1 cellular context compared by ENCODE assay signal in the genomic region with DNA sequence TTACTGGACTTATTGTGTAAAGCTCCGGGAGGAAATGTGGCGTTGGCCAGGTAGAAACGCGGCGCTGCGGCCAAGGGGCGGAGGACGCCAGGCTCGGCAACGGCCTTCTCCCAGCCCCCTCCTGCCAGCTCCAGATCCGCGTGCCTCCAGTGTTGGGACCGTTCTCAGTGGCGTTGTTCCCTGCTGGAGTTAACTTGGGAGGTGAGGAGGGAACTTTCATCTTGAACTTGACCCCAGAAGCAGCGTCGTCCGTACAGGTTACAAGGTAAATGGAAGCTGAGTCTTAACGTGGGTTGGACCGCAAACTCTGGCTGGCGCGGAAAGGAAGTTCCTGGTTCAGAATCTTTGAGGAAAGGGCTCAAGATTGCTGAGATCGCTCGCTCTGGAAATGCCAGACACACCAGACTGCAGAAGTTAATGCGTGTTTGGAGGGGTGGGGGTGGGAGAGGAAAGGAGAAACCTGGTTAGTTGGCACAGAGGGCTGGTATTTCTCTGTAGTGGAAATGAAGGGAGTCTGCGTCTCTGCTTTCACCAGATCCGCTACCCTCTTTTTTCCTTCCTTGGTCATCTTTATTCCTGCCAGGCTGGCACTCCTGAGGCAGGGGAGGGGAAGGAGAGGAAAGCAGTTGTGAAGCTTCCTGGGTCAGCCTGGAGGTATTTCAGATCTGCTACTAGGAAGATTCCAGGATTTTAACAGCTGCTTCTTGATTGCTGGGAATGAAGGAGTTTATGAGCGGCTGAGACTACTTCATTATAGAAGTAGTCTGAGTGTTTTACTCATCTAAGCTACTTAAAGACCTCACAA.
TF ChIP-seq lines count a peak whose summit lies in the region.

No MANE protein-coding gene starts in this region.

TF ChIP-seq in HEK293, 187 proteins besides CTCF, POLR2A, EP300 and RAD21 (continued from another document):
- TF ChIP-seq, protein P1, sequence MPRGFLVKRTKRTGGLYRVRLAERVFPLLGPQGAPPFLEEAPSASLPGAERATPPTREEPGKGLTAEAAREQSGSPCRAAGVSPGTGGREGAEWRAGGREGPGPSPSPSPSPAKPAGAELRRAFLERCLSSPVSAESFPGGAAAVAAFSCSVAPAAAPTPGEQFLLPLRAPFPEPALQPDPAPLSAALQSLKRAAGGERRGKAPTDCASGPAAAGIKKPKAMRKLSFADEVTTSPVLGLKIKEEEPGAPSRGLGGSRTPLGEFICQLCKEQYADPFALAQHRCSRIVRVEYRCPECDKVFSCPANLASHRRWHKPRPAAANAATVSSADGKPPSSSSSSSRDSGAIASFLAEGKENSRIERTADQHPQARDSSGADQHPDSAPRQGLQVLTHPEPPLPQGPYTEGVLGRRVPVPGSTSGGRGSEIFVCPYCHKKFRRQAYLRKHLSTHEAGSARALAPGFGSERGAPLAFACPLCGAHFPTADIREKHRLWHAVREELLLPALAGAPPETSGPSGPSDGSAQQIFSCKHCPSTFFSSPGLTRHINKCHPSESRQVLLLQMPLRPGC (tag by site-specific recombination; IDR thresholded peaks at IDR 0.05), result no peak
- TF ChIP-seq ZNF529 (tag by site-specific recombination; IDR thresholded peaks at IDR 0.05; ENCODE audit: insufficient replicate concordance) (no peak), KLF16 (tag by site-specific recombination; IDR thresholded peaks at IDR 0.05) (no peak), FEZF1 (tag by site-specific recombination; IDR thresholded peaks at IDR 0.05) (no peak), BCL11B (tag by site-specific recombination; IDR thresholded peaks at IDR 0.05; ENCODE audit: low read depth) (no peak), PRDM1 (tag by site-specific recombination; IDR thresholded peaks at IDR 0.05) (0 out of 2 replicates have a peak, but pooled peaks have one; percentile 51), ZFP37 (tag by site-specific recombination; IDR thresholded peaks at IDR 0.05) (peak; percentile 21; the same call in 1 of the 2 replicates), ZNF514 (tag by site-specific recombination; IDR thresholded peaks at IDR 0.05) (no peak), ZBTB48 (tag by site-specific recombination; IDR thresholded peaks at IDR 0.05) (0 out of 2 replicates have a peak, but pooled peaks have one; percentile 13), ZNF677 (tag by site-specific recombination; IDR thresholded peaks at IDR 0.05) (no peak), REPIN1 (tag by site-specific recombination; IDR thresholded peaks at IDR 0.05; ENCODE audit: low read depth) (no peak), ZNF121 (tag by site-specific recombination; IDR thresholded peaks at IDR 0.05) (no peak), ZNF394 (tag by site-specific recombination; IDR thresholded peaks at IDR 0.05; ENCODE audit: borderline replicate concordance) (no peak), ZBTB17 (tag by site-specific recombination; IDR thresholded peaks at IDR 0.05) (peak; percentile 81), HOXC10 (CRISPR knock-in tag; IDR thresholded peaks at IDR 0.05) (no peak), ZNF202 (tag by site-specific recombination; IDR thresholded peaks at IDR 0.05; ENCODE audit: borderline replicate concordance) (no peak), IKZF3 (tag by site-specific recombination; IDR thresholded peaks at IDR 0.05) (peak; percentile 45), ZNF600 (tag by site-specific recombination; IDR thresholded peaks at IDR 0.05) (peak; percentile 81; the same call in 1 of the 2 replicates)
- TF ChIP-seq, protein P2, sequence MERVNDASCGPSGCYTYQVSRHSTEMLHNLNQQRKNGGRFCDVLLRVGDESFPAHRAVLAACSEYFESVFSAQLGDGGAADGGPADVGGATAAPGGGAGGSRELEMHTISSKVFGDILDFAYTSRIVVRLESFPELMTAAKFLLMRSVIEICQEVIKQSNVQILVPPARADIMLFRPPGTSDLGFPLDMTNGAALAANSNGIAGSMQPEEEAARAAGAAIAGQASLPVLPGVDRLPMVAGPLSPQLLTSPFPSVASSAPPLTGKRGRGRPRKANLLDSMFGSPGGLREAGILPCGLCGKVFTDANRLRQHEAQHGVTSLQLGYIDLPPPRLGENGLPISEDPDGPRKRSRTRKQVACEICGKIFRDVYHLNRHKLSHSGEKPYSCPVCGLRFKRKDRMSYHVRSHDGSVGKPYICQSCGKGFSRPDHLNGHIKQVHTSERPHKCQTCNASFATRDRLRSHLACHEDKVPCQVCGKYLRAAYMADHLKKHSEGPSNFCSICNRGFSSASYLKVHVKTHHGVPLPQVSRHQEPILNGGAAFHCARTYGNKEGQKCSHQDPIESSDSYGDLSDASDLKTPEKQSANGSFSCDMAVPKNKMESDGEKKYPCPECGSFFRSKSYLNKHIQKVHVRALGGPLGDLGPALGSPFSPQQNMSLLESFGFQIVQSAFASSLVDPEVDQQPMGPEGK (tag by site-specific recombination; IDR thresholded peaks at IDR 0.05), result no peak
- TF ChIP-seq, protein P3, sequence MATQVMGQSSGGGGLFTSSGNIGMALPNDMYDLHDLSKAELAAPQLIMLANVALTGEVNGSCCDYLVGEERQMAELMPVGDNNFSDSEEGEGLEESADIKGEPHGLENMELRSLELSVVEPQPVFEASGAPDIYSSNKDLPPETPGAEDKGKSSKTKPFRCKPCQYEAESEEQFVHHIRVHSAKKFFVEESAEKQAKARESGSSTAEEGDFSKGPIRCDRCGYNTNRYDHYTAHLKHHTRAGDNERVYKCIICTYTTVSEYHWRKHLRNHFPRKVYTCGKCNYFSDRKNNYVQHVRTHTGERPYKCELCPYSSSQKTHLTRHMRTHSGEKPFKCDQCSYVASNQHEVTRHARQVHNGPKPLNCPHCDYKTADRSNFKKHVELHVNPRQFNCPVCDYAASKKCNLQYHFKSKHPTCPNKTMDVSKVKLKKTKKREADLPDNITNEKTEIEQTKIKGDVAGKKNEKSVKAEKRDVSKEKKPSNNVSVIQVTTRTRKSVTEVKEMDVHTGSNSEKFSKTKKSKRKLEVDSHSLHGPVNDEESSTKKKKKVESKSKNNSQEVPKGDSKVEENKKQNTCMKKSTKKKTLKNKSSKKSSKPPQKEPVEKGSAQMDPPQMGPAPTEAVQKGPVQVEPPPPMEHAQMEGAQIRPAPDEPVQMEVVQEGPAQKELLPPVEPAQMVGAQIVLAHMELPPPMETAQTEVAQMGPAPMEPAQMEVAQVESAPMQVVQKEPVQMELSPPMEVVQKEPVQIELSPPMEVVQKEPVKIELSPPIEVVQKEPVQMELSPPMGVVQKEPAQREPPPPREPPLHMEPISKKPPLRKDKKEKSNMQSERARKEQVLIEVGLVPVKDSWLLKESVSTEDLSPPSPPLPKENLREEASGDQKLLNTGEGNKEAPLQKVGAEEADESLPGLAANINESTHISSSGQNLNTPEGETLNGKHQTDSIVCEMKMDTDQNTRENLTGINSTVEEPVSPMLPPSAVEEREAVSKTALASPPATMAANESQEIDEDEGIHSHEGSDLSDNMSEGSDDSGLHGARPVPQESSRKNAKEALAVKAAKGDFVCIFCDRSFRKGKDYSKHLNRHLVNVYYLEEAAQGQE (tag by site-specific recombination; IDR thresholded peaks at IDR 0.05), result no peak
- TF ChIP-seq, protein P4, sequence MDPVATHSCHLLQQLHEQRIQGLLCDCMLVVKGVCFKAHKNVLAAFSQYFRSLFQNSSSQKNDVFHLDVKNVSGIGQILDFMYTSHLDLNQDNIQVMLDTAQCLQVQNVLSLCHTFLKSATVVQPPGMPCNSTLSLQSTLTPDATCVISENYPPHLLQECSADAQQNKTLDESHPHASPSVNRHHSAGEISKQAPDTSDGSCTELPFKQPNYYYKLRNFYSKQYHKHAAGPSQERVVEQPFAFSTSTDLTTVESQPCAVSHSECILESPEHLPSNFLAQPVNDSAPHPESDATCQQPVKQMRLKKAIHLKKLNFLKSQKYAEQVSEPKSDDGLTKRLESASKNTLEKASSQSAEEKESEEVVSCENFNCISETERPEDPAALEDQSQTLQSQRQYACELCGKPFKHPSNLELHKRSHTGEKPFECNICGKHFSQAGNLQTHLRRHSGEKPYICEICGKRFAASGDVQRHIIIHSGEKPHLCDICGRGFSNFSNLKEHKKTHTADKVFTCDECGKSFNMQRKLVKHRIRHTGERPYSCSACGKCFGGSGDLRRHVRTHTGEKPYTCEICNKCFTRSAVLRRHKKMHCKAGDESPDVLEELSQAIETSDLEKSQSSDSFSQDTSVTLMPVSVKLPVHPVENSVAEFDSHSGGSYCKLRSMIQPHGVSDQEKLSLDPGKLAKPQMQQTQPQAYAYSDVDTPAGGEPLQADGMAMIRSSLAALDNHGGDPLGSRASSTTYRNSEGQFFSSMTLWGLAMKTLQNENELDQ (tag by site-specific recombination; IDR thresholded peaks at IDR 0.05; ENCODE audit: low read depth), result no peak
- TF ChIP-seq, protein P5, sequence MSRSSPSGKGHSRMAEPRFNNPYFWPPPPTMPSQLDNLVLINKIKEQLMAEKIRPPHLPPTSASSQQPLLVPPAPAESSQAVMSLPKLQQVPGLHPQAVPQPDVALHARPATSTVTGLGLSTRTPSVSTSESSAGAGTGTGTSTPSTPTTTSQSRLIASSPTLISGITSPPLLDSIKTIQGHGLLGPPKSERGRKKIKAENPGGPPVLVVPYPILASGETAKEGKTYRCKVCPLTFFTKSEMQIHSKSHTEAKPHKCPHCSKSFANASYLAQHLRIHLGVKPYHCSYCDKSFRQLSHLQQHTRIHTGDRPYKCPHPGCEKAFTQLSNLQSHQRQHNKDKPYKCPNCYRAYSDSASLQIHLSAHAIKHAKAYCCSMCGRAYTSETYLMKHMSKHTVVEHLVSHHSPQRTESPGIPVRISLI (tag by site-specific recombination; IDR thresholded peaks at IDR 0.05), result no peak
- TF ChIP-seq, protein P6, sequence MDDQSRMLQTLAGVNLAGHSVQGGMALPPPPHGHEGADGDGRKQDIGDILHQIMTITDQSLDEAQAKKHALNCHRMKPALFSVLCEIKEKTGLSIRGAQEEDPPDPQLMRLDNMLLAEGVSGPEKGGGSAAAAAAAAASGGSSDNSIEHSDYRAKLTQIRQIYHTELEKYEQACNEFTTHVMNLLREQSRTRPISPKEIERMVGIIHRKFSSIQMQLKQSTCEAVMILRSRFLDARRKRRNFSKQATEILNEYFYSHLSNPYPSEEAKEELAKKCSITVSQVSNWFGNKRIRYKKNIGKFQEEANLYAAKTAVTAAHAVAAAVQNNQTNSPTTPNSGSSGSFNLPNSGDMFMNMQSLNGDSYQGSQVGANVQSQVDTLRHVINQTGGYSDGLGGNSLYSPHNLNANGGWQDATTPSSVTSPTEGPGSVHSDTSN (CRISPR knock-in tag; IDR thresholded peaks at IDR 0.05), result no peak
- TF ChIP-seq, protein P7, sequence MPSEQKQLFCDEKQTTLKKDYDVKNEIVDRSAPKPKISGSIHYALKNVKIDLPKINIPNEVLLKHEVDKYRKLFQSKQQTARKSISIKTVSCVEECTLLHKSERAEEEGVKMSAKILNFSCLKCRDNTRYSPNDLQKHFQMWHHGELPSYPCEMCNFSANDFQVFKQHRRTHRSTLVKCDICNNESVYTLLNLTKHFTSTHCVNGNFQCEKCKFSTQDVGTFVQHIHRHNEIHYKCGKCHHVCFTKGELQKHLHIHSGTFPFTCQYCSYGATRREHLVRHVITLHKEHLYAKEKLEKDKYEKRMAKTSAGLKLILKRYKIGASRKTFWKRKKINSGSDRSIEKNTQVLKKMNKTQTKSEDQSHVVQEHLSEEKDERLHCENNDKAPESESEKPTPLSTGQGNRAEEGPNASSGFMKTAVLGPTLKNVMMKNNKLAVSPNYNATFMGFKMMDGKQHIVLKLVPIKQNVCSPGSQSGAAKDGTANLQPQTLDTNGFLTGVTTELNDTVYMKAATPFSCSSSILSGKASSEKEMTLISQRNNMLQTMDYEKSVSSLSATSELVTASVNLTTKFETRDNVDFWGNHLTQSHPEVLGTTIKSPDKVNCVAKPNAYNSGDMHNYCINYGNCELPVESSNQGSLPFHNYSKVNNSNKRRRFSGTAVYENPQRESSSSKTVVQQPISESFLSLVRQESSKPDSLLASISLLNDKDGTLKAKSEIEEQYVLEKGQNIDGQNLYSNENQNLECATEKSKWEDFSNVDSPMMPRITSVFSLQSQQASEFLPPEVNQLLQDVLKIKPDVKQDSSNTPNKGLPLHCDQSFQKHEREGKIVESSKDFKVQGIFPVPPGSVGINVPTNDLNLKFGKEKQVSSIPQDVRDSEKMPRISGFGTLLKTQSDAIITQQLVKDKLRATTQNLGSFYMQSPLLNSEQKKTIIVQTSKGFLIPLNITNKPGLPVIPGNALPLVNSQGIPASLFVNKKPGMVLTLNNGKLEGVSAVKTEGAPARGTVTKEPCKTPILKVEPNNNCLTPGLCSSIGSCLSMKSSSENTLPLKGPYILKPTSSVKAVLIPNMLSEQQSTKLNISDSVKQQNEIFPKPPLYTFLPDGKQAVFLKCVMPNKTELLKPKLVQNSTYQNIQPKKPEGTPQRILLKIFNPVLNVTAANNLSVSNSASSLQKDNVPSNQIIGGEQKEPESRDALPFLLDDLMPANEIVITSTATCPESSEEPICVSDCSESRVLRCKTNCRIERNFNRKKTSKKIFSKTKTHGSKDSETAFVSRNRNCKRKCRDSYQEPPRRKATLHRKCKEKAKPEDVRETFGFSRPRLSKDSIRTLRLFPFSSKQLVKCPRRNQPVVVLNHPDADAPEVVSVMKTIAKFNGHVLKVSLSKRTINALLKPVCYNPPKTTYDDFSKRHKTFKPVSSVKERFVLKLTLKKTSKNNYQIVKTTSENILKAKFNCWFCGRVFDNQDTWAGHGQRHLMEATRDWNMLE (tag by site-specific recombination; conservative IDR thresholded peaks at IDR 0.05; ENCODE audit: low read depth), result no peak
